ENCODE assay signal across 9 cellular contexts in the genomic region with DNA sequence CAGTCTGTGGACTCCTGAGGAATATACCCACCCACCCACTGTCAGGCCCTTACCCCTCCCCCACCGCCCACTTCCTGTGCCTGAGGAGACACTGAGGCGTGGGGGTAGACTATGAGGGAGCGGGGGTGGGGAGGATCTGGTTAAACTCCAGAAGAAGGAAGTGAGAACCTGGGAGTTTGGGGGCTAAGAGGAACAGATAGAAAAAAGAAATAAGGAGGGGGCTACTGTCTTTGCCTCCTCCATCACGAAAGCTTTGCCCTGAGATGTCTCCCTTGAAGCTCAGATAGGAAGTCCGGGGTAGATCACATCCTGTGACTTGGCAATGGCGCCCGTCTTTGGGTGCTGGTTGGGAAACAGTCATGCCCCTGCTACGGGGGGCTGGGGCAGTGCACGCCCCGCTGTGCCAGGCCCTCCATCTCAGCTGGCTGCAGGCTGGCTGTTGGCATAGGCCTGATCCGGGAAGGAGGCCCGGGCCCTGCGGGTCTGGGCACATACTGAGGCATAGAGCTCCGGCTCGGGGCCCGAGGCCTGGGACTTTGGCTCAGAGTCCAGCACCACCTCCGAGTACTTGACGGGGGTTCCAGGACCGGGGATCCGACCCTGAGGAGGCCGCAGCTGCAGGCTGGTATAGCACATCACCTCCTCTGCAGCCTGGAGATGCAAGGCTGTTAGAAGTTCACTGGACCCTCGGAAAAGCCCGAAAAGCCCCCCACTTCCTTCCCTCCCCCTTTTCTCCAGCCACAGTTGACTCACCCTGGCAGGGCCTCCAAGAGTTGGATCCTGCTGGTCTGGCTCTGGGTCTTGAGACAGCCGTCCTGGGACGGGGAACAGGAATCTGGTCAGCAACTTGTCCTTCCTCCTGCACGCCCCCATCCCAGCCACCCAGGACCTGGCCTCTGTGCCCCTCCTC. TPM values are rescaled to one million over a fixed set of nuclear protein-coding genes. Genes with fewer than 3 reads are reported as not detected.
A peak's percentile ranks its signal among the peaks of the same experiment; 100 is the strongest.
DNase-seq lines count a peak whose midpoint lies in the region; ATAC-seq and TF ChIP-seq lines count a peak whose summit lies in the region.
"Had no signal": no experiment of that assay in that cellular context is flagged by ENCODE, and none has a peak within 500 bp of the region (broad histone marks: within the 10 kb centered on the region; RNA-seq: fewer than 3 reads in every experiment).

No MANE protein-coding gene starts in this region.

- H3K27me3 ChIP-seq in CD8-positive, alpha-beta T cell (ENCODE audit: insufficient read depth, low read length): no peaks in the 10 kb centered on the region
- peaks cover 18% of the 10 kb centered on the region for H3K27me3 ChIP-seq in NT2/D1 (ENCODE audit: insufficient read depth, insufficient read length)
- no peaks in the 10 kb centered on the region for H3K27me3 ChIP-seq in dorsolateral prefrontal cortex

- H3K9ac ChIP-seq in NT2/D1 (ENCODE audit: insufficient read length, low read depth): peak overlapping the region; percentile 44

- peaks cover 59% of the 10 kb centered on the region for H3K4me1 ChIP-seq in CD8-positive, alpha-beta T cell (ENCODE audit: insufficient read depth, low read length)
- H3K4me1 ChIP-seq in NT2/D1 (ENCODE audit: insufficient read depth, insufficient read length): peaks cover 24% of the 10 kb centered on the region

- peak overlapping the region; percentile 54 for H3K27ac ChIP-seq in CD8-positive, alpha-beta T cell (ENCODE audit: low read depth, low read length)
- H3K27ac ChIP-seq in dorsolateral prefrontal cortex: no peak overlapping the region

- POLR2A ChIA-PET in CD8-positive, alpha-beta T cell (lab: Charles Lee): interaction anchor here (0.6 to 7.3 kb wide), 15 partner anchors 8 to 577 kb away, joined by 3 to 112 read pairs (median 4); partner anchors contain the start of genes ARHGEF39, CCDC107, CD72 and CREB3

- peak; percentile 19 for ATAC-seq in CD8-positive, alpha-beta T cell
- no peak for ATAC-seq in natural killer cell treated with Interleukin-12 subunit alpha and Interleukin-12 subunit beta and Interleukin-15 and Interleukin-18, amount 100 ng/mL, for 72 hours
- ATAC-seq in HG03135 (IDR thresholded peaks at IDR 0.05; ENCODE audit: unreplicated experiment): no peak

- no peaks in the 10 kb centered on the region for H3K9me3 ChIP-seq in CD8-positive, alpha-beta T cell (ENCODE audit: low read length)
- no peaks in the 10 kb centered on the region for H3K9me3 ChIP-seq in NT2/D1 (ENCODE audit: insufficient read depth, low read length)

- peak overlapping the region; percentile 95 for H3K27ac Mint-ChIP-seq in CD8-positive, alpha-beta T cell
- peak overlapping the region; percentile 91 for H3K27ac Mint-ChIP-seq in activated naive CD4-positive, alpha-beta T cell treated with anti-CD3 and anti-CD28 coated beads, Interleukin-2, amount 50 U/mL, for 24 hours
- peak overlapping the region; percentile 86 to 94 for H3K27ac Mint-ChIP-seq in natural killer cell treated with Interleukin-12 subunit alpha and Interleukin-12 subunit beta and Interleukin-15 and Interleukin-18, amount 100 ng/mL, for 72 hours

- H3K4me3 Mint-ChIP-seq in CD8-positive, alpha-beta T cell: peak overlapping the region; percentile 93
- peak overlapping the region; percentile 85 for H3K4me3 Mint-ChIP-seq in activated naive CD4-positive, alpha-beta T cell treated with anti-CD3 and anti-CD28 coated beads, Interleukin-2, amount 50 U/mL, for 24 hours
- peak overlapping the region; percentile 60 for H3K4me3 Mint-ChIP-seq in natural killer cell treated with Interleukin-12 subunit alpha and Interleukin-12 subunit beta and Interleukin-15 and Interleukin-18, amount 100 ng/mL, for 72 hours

- no peaks in the 10 kb centered on the region for H3K27me3 Mint-ChIP-seq in CD8-positive, alpha-beta T cell (ENCODE audit: low read depth)
- H3K27me3 Mint-ChIP-seq in activated naive CD4-positive, alpha-beta T cell treated with anti-CD3 and anti-CD28 coated beads, Interleukin-2, amount 50 U/mL, for 24 hours: no peaks in the 10 kb centered on the region
- H3K27me3 Mint-ChIP-seq in natural killer cell treated with Interleukin-12 subunit alpha and Interleukin-12 subunit beta and Interleukin-15 and Interleukin-18, amount 100 ng/mL, for 72 hours: no peaks in the 10 kb centered on the region

- CTCF ChIA-PET in CD8-positive, alpha-beta T cell (lab: Charles Lee): interaction anchor here (1.1 to 7.8 kb wide), 7 partner anchors 10 to 63 kb away, joined by 3 to 135 read pairs (median 8); partner anchors contain the start of genes ARHGEF39, CCDC107 and RMRP

- H3K9me3 Mint-ChIP-seq in CD8-positive, alpha-beta T cell: no peaks in the 10 kb centered on the region
- H3K9me3 Mint-ChIP-seq in activated naive CD4-positive, alpha-beta T cell treated with anti-CD3 and anti-CD28 coated beads, Interleukin-2, amount 50 U/mL, for 24 hours: no peaks in the 10 kb centered on the region
- no peaks in the 10 kb centered on the region for H3K9me3 Mint-ChIP-seq in natural killer cell treated with Interleukin-12 subunit alpha and Interleukin-12 subunit beta and Interleukin-15 and Interleukin-18, amount 100 ng/mL, for 72 hours

- peak overlapping the region; percentile 59 for H3K4me3 ChIP-seq in CD8-positive, alpha-beta T cell (ENCODE audit: low read depth, low read length)
- no peak overlapping the region for H3K4me3 ChIP-seq in NT2/D1 (ENCODE audit: insufficient read length, low read depth)
- H3K4me3 ChIP-seq in dorsolateral prefrontal cortex: no peak overlapping the region

- no peaks in the 10 kb centered on the region for H3K36me3 ChIP-seq in CD8-positive, alpha-beta T cell (ENCODE audit: insufficient read depth, low read length)
- H3K36me3 ChIP-seq in NT2/D1 (ENCODE audit: insufficient read depth, insufficient read length, low read length): no peaks in the 10 kb centered on the region

- TF ChIP-seq CTCF in CD8-positive, alpha-beta T cell (IDR thresholded peaks at IDR 0.05): no peak
- TF ChIP-seq CTCF in dorsolateral prefrontal cortex (IDR thresholded peaks at IDR 0.05 in 54 of 56, conservative IDR thresholded peaks at IDR 0.05 in 2 of 56; ENCODE audit: low read depth in 1 of 56, partially characterized antibody in 56 of 56): no peak

- H3K36me3 Mint-ChIP-seq in CD8-positive, alpha-beta T cell: peaks cover 10% of the 10 kb centered on the region
- H3K36me3 Mint-ChIP-seq in activated naive CD4-positive, alpha-beta T cell treated with anti-CD3 and anti-CD28 coated beads, Interleukin-2, amount 50 U/mL, for 24 hours: no peaks in the 10 kb centered on the region
- H3K36me3 Mint-ChIP-seq in natural killer cell treated with Interleukin-12 subunit alpha and Interleukin-12 subunit beta and Interleukin-15 and Interleukin-18, amount 100 ng/mL, for 72 hours: no peaks in the 10 kb centered on the region

- peak in 5 of 7 experiments; percentile 43 to 72 (median 58) for DNase-seq in CD8-positive, alpha-beta T cell
- DNase-seq in NT2/D1 (ENCODE audit: low read depth, low spot score) (no peak), dorsolateral prefrontal cortex (no peak), RKO (ENCODE audit: low spot score) (no peak), HCEC 1CT (no peak)
- DNase-seq in natural killer cell treated with Interleukin-12 subunit alpha and Interleukin-12 subunit beta and Interleukin-15 and Interleukin-18, amount 100 ng/mL, for 72 hours (ENCODE audit: low spot score): no peak

- intact Hi-C loops in CD8-positive, alpha-beta T cell (cut with DNase I, micrococcal nuclease): loop anchor here (1.0 to 10.0 kb wide), 5 partner anchors 8 to 1125 kb away; partner anchors contain the start of genes ENHO (in 1 of the 2), FAM221B (in 1 of the 2), GBA2 (in 1 of the 2) and PIGO (in 1 of the 2)
- intact Hi-C loops in dorsolateral prefrontal cortex (cut with DNase I): loop anchor here in 1 of 2 donors (5.0 kb wide), 1 partner anchor 163 kb away; the partner anchor contains the start of gene SPAG8

- H3K4me1 Mint-ChIP-seq in CD8-positive, alpha-beta T cell (ENCODE audit: low read depth): peaks cover 64% of the 10 kb centered on the region
- peaks cover 58% of the 10 kb centered on the region for H3K4me1 Mint-ChIP-seq in activated naive CD4-positive, alpha-beta T cell treated with anti-CD3 and anti-CD28 coated beads, Interleukin-2, amount 50 U/mL, for 24 hours
- peaks cover 36% of the 10 kb centered on the region in 2 donors for H3K4me1 Mint-ChIP-seq in natural killer cell treated with Interleukin-12 subunit alpha and Interleukin-12 subunit beta and Interleukin-15 and Interleukin-18, amount 100 ng/mL, for 72 hours (ENCODE audit: low read depth in 2 of 2)

RNA-seq across cellular contexts. Expression of gene SIT1, which starts 1.0 kb away (rescaled TPM):
- 10 to 100 TPM; 11.0 to 11.6 TPM for total RNA-seq in CD8-positive, alpha-beta T cell
- total RNA-seq in natural killer cell treated with Interleukin-12 subunit alpha and Interleukin-12 subunit beta and Interleukin-15 and Interleukin-18, amount 100 ng/mL, for 72 hours: 1 to 10 TPM; 3.5 to 7.1 TPM
- under 1 TPM in 5 of 120 experiments, not detected in 115; 0.38 to 0.64 (median 0.43) TPM for total RNA-seq in dorsolateral prefrontal cortex
- total RNA-seq: glomerular endothelial cell had no signal

RNA-seq across cellular contexts. Expression of gene RMRP, which starts 8.1 kb away (rescaled TPM):
- total RNA-seq in CD8-positive, alpha-beta T cell: over 10,000 TPM; 22,073 to 26,359 TPM
- 1,000 to 10,000 TPM; 3,856 to 4,437 TPM for total RNA-seq in natural killer cell treated with Interleukin-12 subunit alpha and Interleukin-12 subunit beta and Interleukin-15 and Interleukin-18, amount 100 ng/mL, for 72 hours
- total RNA-seq in dorsolateral prefrontal cortex: 1,000 to 10,000 TPM in 119 of 120 experiments, 100 to 1,000 TPM in 1; 532 to 8,708 (median 3,979) TPM

RNA-seq across cellular contexts. Expression of gene CCDC107, which starts 8.4 kb away (rescaled TPM):
- 1 to 10 TPM; 7.4 to 9.1 TPM for total RNA-seq in CD8-positive, alpha-beta T cell
- 10 to 100 TPM; 12.0 to 21.5 TPM for total RNA-seq in natural killer cell treated with Interleukin-12 subunit alpha and Interleukin-12 subunit beta and Interleukin-15 and Interleukin-18, amount 100 ng/mL, for 72 hours
- 10 to 100 TPM; 11.4 to 26.1 (median 18.2) TPM for total RNA-seq in dorsolateral prefrontal cortex

RNA-seq across cellular contexts. Expression of gene ARHGEF39, which starts 15.3 kb away (rescaled TPM):
- under 1 TPM; 0.25 to 0.35 TPM for total RNA-seq in CD8-positive, alpha-beta T cell
- 10 to 100 TPM in 1 of 2 donors, 1 to 10 TPM in 1; 4.6 to 14.2 TPM for total RNA-seq in natural killer cell treated with Interleukin-12 subunit alpha and Interleukin-12 subunit beta and Interleukin-15 and Interleukin-18, amount 100 ng/mL, for 72 hours
- 1 to 10 TPM in 16 of 120 experiments, under 1 TPM in 69, not detected in 35; 0.11 to 2.3 (median 0.57) TPM for total RNA-seq in dorsolateral prefrontal cortex

RNA-seq across cellular contexts. Expression of gene CA9, which starts 24.0 kb away (rescaled TPM):
- not detected for total RNA-seq in CD8-positive, alpha-beta T cell
- total RNA-seq in natural killer cell treated with Interleukin-12 subunit alpha and Interleukin-12 subunit beta and Interleukin-15 and Interleukin-18, amount 100 ng/mL, for 72 hours: not detected
- 1 to 10 TPM in 19 of 120 experiments, under 1 TPM in 31, not detected in 70; 0.34 to 6.1 (median 0.82) TPM for total RNA-seq in dorsolateral prefrontal cortex
- total RNA-seq: glomerular endothelial cell had no signal

Comparison
In these comparisons a context has a peak if more than half of its experiments do, and no peak if none do; other contexts are left out.
1. DNase-seq: peak in CD8-positive, alpha-beta T cell (5 of 7); none in NT2/D1 (single experiment), natural killer cell treated with Interleukin-12 subunit alpha and Interleukin-12 subunit beta and Interleukin-15 and Interleukin-18, amount 100 ng/mL, for 72 hours (single experiment), dorsolateral prefrontal cortex (0 of 10), RKO (single experiment) and HCEC 1CT (single experiment).
2. Peak in every context shown above with its lines, with median percentiles within 50 percentile points of each other: H3K27ac Mint-ChIP-seq and H3K4me3 Mint-ChIP-seq.